Comparison of ENCODE assay signal across 11 cellular contexts in the genomic region with DNA sequence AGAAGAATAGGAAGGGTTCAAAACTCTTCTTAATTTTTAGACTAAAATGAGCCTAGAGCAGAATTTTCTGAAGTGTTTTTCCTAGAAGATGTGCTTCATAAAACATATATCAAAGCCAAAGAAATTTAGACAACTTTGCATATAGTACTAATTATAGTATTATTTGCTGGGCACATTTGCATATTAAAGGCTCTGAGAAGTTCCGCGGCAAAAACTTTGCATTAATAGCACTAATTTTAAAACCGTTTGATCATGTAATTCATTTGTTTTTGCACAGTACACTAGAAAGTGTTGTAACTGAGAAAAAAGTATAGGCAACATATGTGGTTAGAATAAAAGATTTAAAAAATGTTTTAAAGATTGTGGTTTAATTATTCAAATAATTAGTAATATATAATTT.
"Had no signal": no experiment of that assay in that cellular context is flagged by ENCODE, and none has a peak within 500 bp of the region (broad histone marks: within the 10 kb centered on the region; RNA-seq: fewer than 3 reads in every experiment).

No MANE protein-coding gene starts in this region.

- FAIRE-seq: H1, H54 had no signal

- H3K36me3 ChIP-seq: HAP-1 had no signal

- H3K4me3 ChIP-seq: GM23248, GM23338, HAP-1 had no signal

- H3K27ac ChIP-seq: GM23248 had no signal

- DNase-seq: GM23248, GOT3, H7, H9, HCEC 1CT, HFFc6 had no signal

- H3K9me3 ChIP-seq: HAP-1 had no signal

- ATAC-seq: GM23338, HCT116 had no signal

- H2AFZ ChIP-seq: GM23248, GM23338 had no signal

- H3K4me1 ChIP-seq: HAP-1 had no signal

- H3K4me2 ChIP-seq: GM23338 had no signal

- H3K9ac ChIP-seq: GM23248 had no signal
